In genomic region chr6:88963139-88964090, GRCh38 we compare ENCODE assay signal across 1 cellular context.
TF ChIP-seq lines count a peak whose summit lies in the region.

TSS of gene RNGTT (minus strand) at chr6:88963618. CDS start at chr6:88963409, 209 bp downstream.

TF ChIP-seq in K562, 482 proteins besides CTCF, POLR2A, EP300 and RAD21 (continued from another document and continues in another):
- TF ChIP-seq ELF4 (CRISPR knock-in tag; IDR thresholded peaks at IDR 0.05) (0 out of 2 replicates have a peak, but pooled peaks have one; percentile 20), HCFC1 (IDR thresholded peaks at IDR 0.05; ENCODE audit: low read depth, low read length) (peak; percentile 65), MEIS2 (IDR thresholded peaks at IDR 0.05; ENCODE audit: partially characterized antibody) (peak; percentile 26), ATF1 (CRISPR knock-in tag; IDR thresholded peaks at IDR 0.05) (no peak), ATF1 (tag; IDR thresholded peaks at IDR 0.05) (peak; percentile 76), CXXC5 (CRISPR knock-in tag; IDR thresholded peaks at IDR 0.05) (peak; percentile 89), FOXK2 (conservative IDR thresholded peaks at IDR 0.05 in 1 of 2, IDR thresholded peaks at IDR 0.05 in 1 of 2; ENCODE audit: low read depth in 2 of 2) (peak; percentile 74 to 76; a peak in 2 of 4 replicates), ZNF398 (CRISPR knock-in tag; IDR thresholded peaks at IDR 0.05) (no peak), ZNF384 (IDR thresholded peaks at IDR 0.05; ENCODE audit: low read depth, low read length) (peak; percentile 57), JUND (IDR thresholded peaks at IDR 0.05; ENCODE audit: borderline replicate concordance, low read depth, low read length) (0 out of 2 replicates have a peak, but pooled peaks have one; percentile 14), JUND (tag; IDR thresholded peaks at IDR 0.05; ENCODE audit: borderline replicate concordance, low read depth, low read length) (no peak; the same call in 2 of the 3 replicates), SUPT5H (IDR thresholded peaks at IDR 0.05) (peak; percentile 90), ZNF717 (CRISPR knock-in tag; IDR thresholded peaks at IDR 0.05) (no peak), MCM2 (IDR thresholded peaks at IDR 0.05; ENCODE audit: low read depth) (no peak), STAT6 (CRISPR knock-in tag; IDR thresholded peaks at IDR 0.05) (no peak), ZNF146 (CRISPR knock-in tag; IDR thresholded peaks at IDR 0.05; ENCODE audit: unreplicated experiment) (no peak), TRIM24 (IDR thresholded peaks at IDR 0.05) (no peak), RBM34 (IDR thresholded peaks at IDR 0.05; ENCODE audit: borderline replicate concordance, insufficient read depth, low read length) (no peak), NR2C2 (CRISPR knock-in tag; IDR thresholded peaks at IDR 0.05) (peak; percentile 94), NR2C2 (tag; IDR thresholded peaks at IDR 0.05) (peak; percentile 99), ADNP (tag; IDR thresholded peaks at IDR 0.05) (no peak), SOX6 (IDR thresholded peaks at IDR 0.05) (peak; percentile 6; the same call in 1 of the 2 replicates), MTA3 (IDR thresholded peaks at IDR 0.05; ENCODE audit: borderline replicate concordance) (peak; percentile 52; the same call in 1 of the 2 replicates), SLC30A9 (CRISPR knock-in tag; IDR thresholded peaks at IDR 0.05) (no peak), EGR1 (conservative IDR thresholded peaks at IDR 0.05) (peak; percentile 35), MLLT1 (IDR thresholded peaks at IDR 0.05) (0 out of 4 replicates have a peak, but pooled peaks of 1 of the 2 experiments have one; percentile 11), ZNF778 (CRISPR knock-in tag; IDR thresholded peaks at IDR 0.05) (no peak), SPI1 (IDR thresholded peaks at IDR 0.05; ENCODE audit: borderline replicate concordance, low read depth, low read length) (peak; percentile 86), PTTG1 (tag; IDR thresholded peaks at IDR 0.05; ENCODE audit: low read depth) (no peak), HMGN3 (IDR thresholded peaks at IDR 0.05; ENCODE audit: borderline replicate concordance, extremely low read depth, insufficient read length, low read depth, low read length) (peak; percentile 43), TBL1XR1 (IDR thresholded peaks at IDR 0.05; ENCODE audit: low read length in 2 of 2) (0 out of 4 replicates have a peak, but pooled peaks of 1 of the 2 experiments have one; percentile 38), ELF2 (CRISPR knock-in tag; IDR thresholded peaks at IDR 0.05) (peak; percentile 34; the same call in 1 of the 2 replicates), TCF3 (CRISPR knock-in tag; IDR thresholded peaks at IDR 0.05) (no peak), SMARCE1 (IDR thresholded peaks at IDR 0.05) (peak; percentile 32; the same call in 1 of the 2 replicates), ESRRA (IDR thresholded peaks at IDR 0.05; ENCODE audit: borderline replicate concordance, low read depth) (peak; percentile 56; the same call in 1 of the 2 replicates), RBFOX2 (IDR thresholded peaks at IDR 0.05; ENCODE audit: low read depth, low read length) (peak; percentile 88), MYC (IDR thresholded peaks at IDR 0.05; ENCODE audit: low read depth, low read length) (peak; percentile 51), MYC (CRISPR knock-in tag; IDR thresholded peaks at IDR 0.05; ENCODE audit: borderline replicate concordance, low read depth) (no peak), OTX1 (CRISPR knock-in tag; IDR thresholded peaks at IDR 0.05) (0 out of 2 replicates have a peak, but pooled peaks have one; percentile 19), GABPA (tag; conservative IDR thresholded peaks at IDR 0.05; ENCODE audit: low read depth) (peak; percentile 91), SAP30 (IDR thresholded peaks at IDR 0.05; ENCODE audit: borderline replicate concordance, insufficient read depth, low read depth, low read length, poor library complexity, severe bottlenecking) (peak; percentile 83), TAL1 (IDR thresholded peaks at IDR 0.05) (no peak), LCOR (CRISPR knock-in tag; IDR thresholded peaks at IDR 0.05) (peak; percentile 20; the same call in 1 of the 2 replicates)
- TF ChIP-seq, protein P1, sequence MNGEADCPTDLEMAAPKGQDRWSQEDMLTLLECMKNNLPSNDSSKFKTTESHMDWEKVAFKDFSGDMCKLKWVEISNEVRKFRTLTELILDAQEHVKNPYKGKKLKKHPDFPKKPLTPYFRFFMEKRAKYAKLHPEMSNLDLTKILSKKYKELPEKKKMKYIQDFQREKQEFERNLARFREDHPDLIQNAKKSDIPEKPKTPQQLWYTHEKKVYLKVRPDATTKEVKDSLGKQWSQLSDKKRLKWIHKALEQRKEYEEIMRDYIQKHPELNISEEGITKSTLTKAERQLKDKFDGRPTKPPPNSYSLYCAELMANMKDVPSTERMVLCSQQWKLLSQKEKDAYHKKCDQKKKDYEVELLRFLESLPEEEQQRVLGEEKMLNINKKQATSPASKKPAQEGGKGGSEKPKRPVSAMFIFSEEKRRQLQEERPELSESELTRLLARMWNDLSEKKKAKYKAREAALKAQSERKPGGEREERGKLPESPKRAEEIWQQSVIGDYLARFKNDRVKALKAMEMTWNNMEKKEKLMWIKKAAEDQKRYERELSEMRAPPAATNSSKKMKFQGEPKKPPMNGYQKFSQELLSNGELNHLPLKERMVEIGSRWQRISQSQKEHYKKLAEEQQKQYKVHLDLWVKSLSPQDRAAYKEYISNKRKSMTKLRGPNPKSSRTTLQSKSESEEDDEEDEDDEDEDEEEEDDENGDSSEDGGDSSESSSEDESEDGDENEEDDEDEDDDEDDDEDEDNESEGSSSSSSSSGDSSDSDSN (IDR thresholded peaks at IDR 0.05; ENCODE audit: borderline replicate concordance in 1 of 2, low read depth in 2 of 2, low read length in 2 of 2): peak in 1 of 2 experiments; percentile 18; a peak in 1 of 4 replicates
- TF ChIP-seq, protein P2, sequence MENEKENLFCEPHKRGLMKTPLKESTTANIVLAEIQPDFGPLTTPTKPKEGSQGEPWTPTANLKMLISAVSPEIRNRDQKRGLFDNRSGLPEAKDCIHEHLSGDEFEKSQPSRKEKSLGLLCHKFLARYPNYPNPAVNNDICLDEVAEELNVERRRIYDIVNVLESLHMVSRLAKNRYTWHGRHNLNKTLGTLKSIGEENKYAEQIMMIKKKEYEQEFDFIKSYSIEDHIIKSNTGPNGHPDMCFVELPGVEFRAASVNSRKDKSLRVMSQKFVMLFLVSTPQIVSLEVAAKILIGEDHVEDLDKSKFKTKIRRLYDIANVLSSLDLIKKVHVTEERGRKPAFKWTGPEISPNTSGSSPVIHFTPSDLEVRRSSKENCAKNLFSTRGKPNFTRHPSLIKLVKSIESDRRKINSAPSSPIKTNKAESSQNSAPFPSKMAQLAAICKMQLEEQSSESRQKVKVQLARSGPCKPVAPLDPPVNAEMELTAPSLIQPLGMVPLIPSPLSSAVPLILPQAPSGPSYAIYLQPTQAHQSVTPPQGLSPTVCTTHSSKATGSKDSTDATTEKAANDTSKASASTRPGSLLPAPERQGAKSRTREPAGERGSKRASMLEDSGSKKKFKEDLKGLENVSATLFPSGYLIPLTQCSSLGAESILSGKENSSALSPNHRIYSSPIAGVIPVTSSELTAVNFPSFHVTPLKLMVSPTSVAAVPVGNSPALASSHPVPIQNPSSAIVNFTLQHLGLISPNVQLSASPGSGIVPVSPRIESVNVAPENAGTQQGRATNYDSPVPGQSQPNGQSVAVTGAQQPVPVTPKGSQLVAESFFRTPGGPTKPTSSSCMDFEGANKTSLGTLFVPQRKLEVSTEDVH (IDR thresholded peaks at IDR 0.05; ENCODE audit: low read depth, partially characterized antibody): peak; percentile 53
- TF ChIP-seq, protein P3, sequence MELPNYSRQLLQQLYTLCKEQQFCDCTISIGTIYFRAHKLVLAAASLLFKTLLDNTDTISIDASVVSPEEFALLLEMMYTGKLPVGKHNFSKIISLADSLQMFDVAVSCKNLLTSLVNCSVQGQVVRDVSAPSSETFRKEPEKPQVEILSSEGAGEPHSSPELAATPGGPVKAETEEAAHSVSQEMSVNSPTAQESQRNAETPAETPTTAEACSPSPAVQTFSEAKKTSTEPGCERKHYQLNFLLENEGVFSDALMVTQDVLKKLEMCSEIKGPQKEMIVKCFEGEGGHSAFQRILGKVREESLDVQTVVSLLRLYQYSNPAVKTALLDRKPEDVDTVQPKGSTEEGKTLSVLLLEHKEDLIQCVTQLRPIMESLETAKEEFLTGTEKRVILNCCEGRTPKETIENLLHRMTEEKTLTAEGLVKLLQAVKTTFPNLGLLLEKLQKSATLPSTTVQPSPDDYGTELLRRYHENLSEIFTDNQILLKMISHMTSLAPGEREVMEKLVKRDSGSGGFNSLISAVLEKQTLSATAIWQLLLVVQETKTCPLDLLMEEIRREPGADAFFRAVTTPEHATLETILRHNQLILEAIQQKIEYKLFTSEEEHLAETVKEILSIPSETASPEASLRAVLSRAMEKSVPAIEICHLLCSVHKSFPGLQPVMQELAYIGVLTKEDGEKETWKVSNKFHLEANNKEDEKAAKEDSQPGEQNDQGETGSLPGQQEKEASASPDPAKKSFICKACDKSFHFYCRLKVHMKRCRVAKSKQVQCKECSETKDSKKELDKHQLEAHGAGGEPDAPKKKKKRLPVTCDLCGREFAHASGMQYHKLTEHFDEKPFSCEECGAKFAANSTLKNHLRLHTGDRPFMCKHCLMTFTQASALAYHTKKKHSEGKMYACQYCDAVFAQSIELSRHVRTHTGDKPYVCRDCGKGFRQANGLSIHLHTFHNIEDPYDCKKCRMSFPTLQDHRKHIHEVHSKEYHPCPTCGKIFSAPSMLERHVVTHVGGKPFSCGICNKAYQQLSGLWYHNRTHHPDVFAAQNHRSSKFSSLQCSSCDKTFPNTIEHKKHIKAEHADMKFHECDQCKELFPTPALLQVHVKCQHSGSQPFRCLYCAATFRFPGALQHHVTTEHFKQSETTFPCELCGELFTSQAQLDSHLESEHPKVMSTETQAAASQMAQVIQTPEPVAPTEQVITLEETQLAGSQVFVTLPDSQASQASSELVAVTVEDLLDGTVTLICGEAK (IDR thresholded peaks at IDR 0.05): peak; percentile 78
- TF ChIP-seq, protein P3 (CRISPR knock-in tag; IDR thresholded peaks at IDR 0.05): no peak
